In the genomic region with DNA sequence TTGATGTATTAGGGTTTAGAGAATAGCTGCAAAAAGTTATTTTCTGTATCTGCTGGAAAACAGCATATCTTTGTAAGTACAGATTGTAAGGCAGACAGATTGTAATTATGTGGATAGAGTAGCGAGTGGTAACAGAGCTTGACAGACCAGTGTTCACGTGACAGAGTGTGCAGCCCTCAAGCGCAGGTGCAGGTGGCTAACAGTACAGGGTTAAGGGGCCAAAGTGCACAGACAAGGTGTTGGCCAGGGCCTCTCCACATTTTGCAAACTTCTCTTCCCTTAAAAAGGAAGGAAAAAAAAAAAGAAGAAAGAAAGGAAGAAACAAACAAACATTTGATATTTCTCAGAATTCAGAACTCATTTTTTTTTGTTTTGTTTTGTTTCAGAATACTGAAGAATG, we compare ENCODE assay signal across 24 cellular contexts. TPM values are rescaled to one million over a fixed set of nuclear protein-coding genes. Genes with fewer than 3 reads are reported as not detected.
DNase-seq lines count a peak whose midpoint lies in the region; ATAC-seq, FAIRE-seq and TF ChIP-seq lines count a peak whose summit lies in the region.
"Had no signal": no experiment of that assay in that cellular context is flagged by ENCODE, and none has a peak within 500 bp of the region (broad histone marks: within the 10 kb centered on the region; RNA-seq: fewer than 3 reads in every experiment).

No MANE protein-coding gene starts in this region.

- no peaks in the 10 kb centered on the region for H3K27me3 ChIP-seq in pancreas

- intact Hi-C loops in pancreas (cut with DNase I), result no loop called here

- TF ChIP-seq CTCF in pancreas (IDR thresholded peaks at IDR 0.05), result no peak

- H3K36me3 ChIP-seq in pancreas, result no peaks in the 10 kb centered on the region

- DNase-seq in NCI-H2107 treated with DMSO at 0.1 percent for 48 hours (lab: John Stamatoyannopoulos, UW; ENCODE audit: unreplicated experiment) (peak; percentile 18), NCI-H2107 (lab: John Stamatoyannopoulos, UW) (no peak), HTR-8/SVneo (ENCODE audit: insufficient read length, low spot score) (no peak), left kidney (ENCODE audit: low read depth, low spot score) (peak; percentile 28), pancreas (peak in 1 of 6 donors; percentile 23), occipital lobe (lab: John Stamatoyannopoulos, UW) (no peak)
- no peak for DNase-seq in effector CD4-positive, alpha-beta T cell
- DNase-seq in activated CD4-positive, alpha-beta T cell treated with anti-CD3 and anti-CD28 coated beads for 4 hours, result no peak
- DNase-seq: COR-L47, DMS 273 treated with DMSO at 0.1 percent for 48 hours, GDM1, H9, Karpas-422, NCI-H1436, NCI-H1930, NCI-H446 treated with DMSO at 0.1 percent for 48 hours had no signal

- FAIRE-seq in HTR-8/SVneo (lab: Jason Lieb, UNC) (peak; percentile 86), pancreas (lab: Jason Lieb, UNC) (no peak)

- peaks cover 0 to 7% (median 6%) of the 10 kb centered on the region in 3 donors for H3K4me1 ChIP-seq in pancreas

- WGBS in pancreas, 2 donors, result 27 to 49% methylated on average over 3 of the region's 3 CpGs

- no peak overlapping the region for H3K4me3 ChIP-seq in pancreas

- peak in 3 of 4 donors; percentile 70 to 74 (median 71) for ATAC-seq in pancreas
- ATAC-seq: Panc1 had no signal

- no peaks in the 10 kb centered on the region for H3K9me3 ChIP-seq in pancreas

- H3K27ac ChIP-seq in pancreas, result no peak overlapping the region
- H3K27ac ChIP-seq: 22Rv1, HL-60 had no signal

RNA-seq across cellular contexts. Expression of a gene that starts 25.2 kb away (rescaled TPM):
- total RNA-seq in pancreas, result 10 to 100 TPM; 10.7 to 21.3 (median 15.1) TPM
- polyA plus RNA-seq in pancreas, result 10 to 100 TPM; 14.5 to 20.1 TPM
- total RNA-seq in occipital lobe, result 77.8 TPM

RNA-seq across cellular contexts. Expression of a gene that starts 25.2 kb away (rescaled TPM):
- under 1 TPM in 1 of 6 donors, not detected in 5; 0.19 TPM for total RNA-seq in pancreas
- 1 to 10 TPM in 1 of 2 donors, under 1 TPM in 1; 0.23 to 2.3 TPM for polyA plus RNA-seq in pancreas
- total RNA-seq in occipital lobe, result 0.47 TPM
- total RNA-seq: Daoy, H9, HT1080, MCF 10A had no signal
- polyA plus RNA-seq: CD14-positive monocyte had no signal

RNA-seq across cellular contexts. Expression of a gene that starts 44.2 kb away (rescaled TPM):
- total RNA-seq in pancreas (10 to 100 TPM in 4 of 6 donors, 1 to 10 TPM in 2; 8.2 to 21.4 (median 14.9) TPM), occipital lobe (81.9 TPM)
- 10 to 100 TPM in 1 of 2 donors, 1 to 10 TPM in 1; 9.3 to 20.0 TPM for polyA plus RNA-seq in pancreas

RNA-seq across cellular contexts. Expression of a gene that starts 58.5 kb away (rescaled TPM):
- total RNA-seq in pancreas (1 to 10 TPM in 1 of 6 donors, under 1 TPM in 4, not detected in 1; 0.39 to 1.5 (median 0.51) TPM), occipital lobe (3.0 TPM)
- polyA plus RNA-seq in pancreas, result 1 to 10 TPM in 1 of 2 donors, under 1 TPM in 1; 0.80 to 1.1 TPM
- polyA plus RNA-seq: CD14-positive monocyte, IgD-negative memory B cell had no signal

Comparison
In these comparisons a context has a peak if more than half of its experiments do, and no peak if none do; other contexts are left out.
1. DNase-seq: peak in NCI-H2107 treated with DMSO at 0.1 percent for 48 hours (single experiment) and left kidney (single experiment); none in NCI-H2107 (single experiment), HTR-8/SVneo (single experiment), occipital lobe (single experiment), effector CD4-positive, alpha-beta T cell (single experiment) and activated CD4-positive, alpha-beta T cell treated with anti-CD3 and anti-CD28 coated beads for 4 hours (0 of 2).